Comparison of ENCODE assay signal across 3 cellular contexts in genomic region chr9:108951578-108951977, GRCh38.
A peak's percentile ranks its signal among the peaks of the same experiment; 100 is the strongest.
TF ChIP-seq lines count a peak whose summit lies in the region.

No MANE protein-coding gene starts in this region.

TF ChIP-seq in HCT116, 20 proteins besides CTCF, POLR2A, EP300 and RAD21:
- peak; percentile 69 for TF ChIP-seq TCF7L2 (IDR thresholded peaks at IDR 0.05; ENCODE audit: borderline replicate concordance, extremely low read depth, insufficient read depth, insufficient read length)
- TF ChIP-seq SIN3A (IDR thresholded peaks at IDR 0.05; ENCODE audit: low read depth) = no peak

TF ChIP-seq in SK-N-SH, 30 proteins besides CTCF, POLR2A, EP300 and RAD21:
- TF ChIP-seq FOXM1 (IDR thresholded peaks at IDR 0.05; ENCODE audit: low read depth) (no peak), PBX3 (IDR thresholded peaks at IDR 0.05) (peak; percentile 33; the same call in 1 of the 2 replicates), ELF1 (IDR thresholded peaks at IDR 0.05) (no peak)

TF ChIP-seq in endothelial cell of umbilical vein, 7 proteins besides CTCF, POLR2A, EP300 and RAD21:
- TF ChIP-seq EZH2 (IDR thresholded peaks at IDR 0.05; ENCODE audit: borderline replicate concordance, low read depth, low read length, severe bottlenecking) = no peak
- TF ChIP-seq FOS (IDR thresholded peaks at IDR 0.05; ENCODE audit: borderline replicate concordance, insufficient read depth, low read length) = no peak
- TF ChIP-seq MAX (IDR thresholded peaks at IDR 0.05; ENCODE audit: insufficient read depth, insufficient read length) = no peak
- no peak for TF ChIP-seq MYC (IDR thresholded peaks at IDR 0.05; ENCODE audit: low read depth, low read length)
- no peak for TF ChIP-seq JUN (IDR thresholded peaks at IDR 0.05; ENCODE audit: borderline replicate concordance, insufficient read depth, insufficient read length, low read depth)
- TF ChIP-seq GATA2 (IDR thresholded peaks at IDR 0.05; ENCODE audit: insufficient read depth, insufficient read length, low read depth, low read length) = no peak
- TF ChIP-seq POLR2AphosphoS5 (IDR thresholded peaks at IDR 0.05; ENCODE audit: insufficient read depth, low read depth, low read length) = no peak
